34 cellular contexts compared by ENCODE assay signal in genomic region chr21:18663663-18664062, GRCh38.
DNase-seq lines count a peak whose midpoint lies in the region; ATAC-seq and TF ChIP-seq lines count a peak whose summit lies in the region.
"Had no signal": no experiment of that assay in that cellular context is flagged by ENCODE, and none has a peak within 500 bp of the region (broad histone marks: within the 10 kb centered on the region; RNA-seq: fewer than 3 reads in every experiment).

No MANE protein-coding gene starts in this region.

- WGBS in heart right ventricle, 2 donors: 73 to 80% methylated on average over 3 of the region's 3 CpGs
- WGBS in trophoblast cell (ENCODE audit: extremely low coverage, insufficient coverage, insufficient read length): no CpG with 5 or more reads among the region's 3 CpGs

- DNase-seq in Right ventricle myocardium inferior (ENCODE audit: missing footprints) (peak; percentile 49), heart right ventricle (no peak), Caco-2 (no peak), mesenteric fat pad (ENCODE audit: low spot score) (peak; percentile 60), trophoblast cell (no peak), amniotic stem cell (lab: John Stamatoyannopoulos, UW) (no peak), brain microvascular endothelial cell (no peak)
- DNase-seq: 8988T; ACHN; AML-193; BE2C; C1 segment of cervical spinal cord; Calu3; CD4-positive, alpha-beta memory T cell; CD4-positive, alpha-beta T cell; CD4-positive, CD25-positive, alpha-beta regulatory T cell; CD8-positive, alpha-beta memory T cell; CD8-positive, alpha-beta T cell; COR-L47; DMS 273 treated with DMSO at 0.1 percent for 48 hours; DMS153; DMS53; DMS79; DMS79 treated with DMSO at 0.1 percent for 48 hours; DND-41; EL had no signal

- intact Hi-C loops in Right ventricle myocardium inferior (cut with DNase I) (no loop called here), heart right ventricle (cut with DNase I) (no loop called here), Caco-2 (cut with micrococcal nuclease; ENCODE audit: unreplicated experiment) (no loop called here)

- H3K27me3 Mint-ChIP-seq in Caco-2 (ENCODE audit: insufficient read depth, unreplicated experiment): no peaks in the 10 kb centered on the region
- H3K27me3 Mint-ChIP-seq: B cell; CD4-positive, alpha-beta memory T cell; CD4-positive, alpha-beta T cell; CD4-positive, CD25-positive, alpha-beta regulatory T cell; CD8-positive, alpha-beta memory T cell had no signal

- H2BK12ac ChIP-seq in trophoblast cell (ENCODE audit: low read length): no peak overlapping the region

- H3K27me3 ChIP-seq in heart right ventricle (no peaks in the 10 kb centered on the region), Caco-2 (replicated peaks; ENCODE audit: control insufficient read depth, insufficient read depth, low read length) (no peaks in the 10 kb centered on the region), trophoblast cell (ENCODE audit: insufficient read depth, low read length) (no peaks in the 10 kb centered on the region), brain microvascular endothelial cell (replicated peaks) (no peaks in the 10 kb centered on the region)
- H3K27me3 ChIP-seq: BE2C; BLaER1; BLaER1 treated with 17β-estradiol and CSF1 and Interleukin-3, amounts not matched to agents 10 nM and 100 nM had no signal

- no peaks in the 10 kb centered on the region for H3K79me2 ChIP-seq in trophoblast cell (ENCODE audit: control insufficient read depth, insufficient read depth, low read length, poor library complexity)

- H3K23ac ChIP-seq in trophoblast cell (ENCODE audit: low read length): no peak overlapping the region

- H3K4me3 ChIP-seq in heart right ventricle: no peak overlapping the region
- H3K4me3 ChIP-seq in Caco-2 (ENCODE audit: low read depth, low read length): no peak overlapping the region
- no peak overlapping the region for H3K4me3 ChIP-seq in trophoblast cell (ENCODE audit: low read depth, low read length)
- no peak overlapping the region for H3K4me3 ChIP-seq in brain microvascular endothelial cell (ENCODE audit: low read depth, low read length)
- H3K4me3 ChIP-seq: A549; BLaER1; BLaER1 treated with 17β-estradiol and CSF1 and Interleukin-3, amounts not matched to agents 10 nM and 100 nM had no signal

- H2BK120ac ChIP-seq in trophoblast cell (ENCODE audit: insufficient read depth, low read length, poor library complexity): no peak overlapping the region

- H3K36me3 Mint-ChIP-seq in Caco-2 (ENCODE audit: insufficient read depth, unreplicated experiment): no peaks in the 10 kb centered on the region
- H3K36me3 Mint-ChIP-seq: CD14-positive monocyte; CD4-positive, alpha-beta memory T cell; CD4-positive, CD25-positive, alpha-beta regulatory T cell; CD8-positive, alpha-beta memory T cell; CD8-positive, alpha-beta T cell had no signal

- no peak overlapping the region for H3K14ac ChIP-seq in trophoblast cell (ENCODE audit: low read length)

- H3K36me3 ChIP-seq in heart right ventricle (no peaks in the 10 kb centered on the region), Caco-2 (ENCODE audit: control insufficient read depth, insufficient read depth, low read length) (no peaks in the 10 kb centered on the region), trophoblast cell (ENCODE audit: control insufficient read depth in 1 of 2, insufficient read depth in 2 of 2, low read length in 2 of 2) (no peaks in the 10 kb centered on the region), brain microvascular endothelial cell (replicated peaks) (no peaks in the 10 kb centered on the region)
- H3K36me3 ChIP-seq: BE2C; BLaER1; BLaER1 treated with 17β-estradiol and CSF1 and Interleukin-3, amounts not matched to agents 10 nM and 100 nM had no signal

- peaks cover 15% of the 10 kb centered on the region for H3K9me3 Mint-ChIP-seq in Caco-2 (ENCODE audit: unreplicated experiment)

- H3K4me1 ChIP-seq in heart right ventricle (no peaks in the 10 kb centered on the region), Caco-2 (peaks cover 32% of the 10 kb centered on the region), trophoblast cell (ENCODE audit: control insufficient read depth in 1 of 2, insufficient read depth in 2 of 2, low read length in 2 of 2) (no peaks in the 10 kb centered on the region)
- H3K4me1 ChIP-seq: A549; BLaER1; BLaER1 treated with 17β-estradiol and CSF1 and Interleukin-3, amounts not matched to agents 10 nM and 100 nM had no signal

- no peak overlapping the region for H4K12ac ChIP-seq in trophoblast cell (ENCODE audit: low read depth, low read length)

- in situ Hi-C loops in brain microvascular endothelial cell (cut with HindIII; ENCODE audit: low pct_ligation_motif_present, low sequenced_read_pairs): no loop called here

- no peak for TF ChIP-seq CTCF in heart right ventricle (IDR thresholded peaks at IDR 0.05)
- no peak for TF ChIP-seq CTCF in Caco-2 (IDR thresholded peaks at IDR 0.05; ENCODE audit: insufficient read depth in 1 of 2, low read depth in 1 of 2, low read length in 1 of 2, severe bottlenecking in 1 of 2, unreplicated experiment in 1 of 2)
- TF ChIP-seq CTCF in brain microvascular endothelial cell (IDR thresholded peaks at IDR 0.05; ENCODE audit: low read depth, low read length, missing control alignments): no peak

- no peak overlapping the region for H3K4me3 Mint-ChIP-seq in Caco-2 (ENCODE audit: unreplicated experiment)
- H3K4me3 Mint-ChIP-seq: B cell; CD14-positive monocyte; CD4-positive, alpha-beta memory T cell; CD4-positive, alpha-beta T cell; CD8-positive, alpha-beta memory T cell; CD8-positive, alpha-beta T cell had no signal

- H3K27ac ChIP-seq in heart right ventricle (no peak overlapping the region), trophoblast cell (ENCODE audit: low read depth, low read length) (no peak overlapping the region), brain microvascular endothelial cell (no peak overlapping the region)
- H3K27ac ChIP-seq: 22Rv1; A549; BLaER1; BLaER1 treated with 17β-estradiol and CSF1 and Interleukin-3, amounts not matched to agents 10 nM and 100 nM; C4-2B had no signal

- H2AK5ac ChIP-seq in trophoblast cell (ENCODE audit: low read length): no peak overlapping the region

- H3K79me1 ChIP-seq in trophoblast cell (ENCODE audit: low read length): no peaks in the 10 kb centered on the region

- peak overlapping the region; percentile 66 for H3K9ac ChIP-seq in trophoblast cell (ENCODE audit: low read length)
- H3K9ac ChIP-seq: BLaER1; BLaER1 treated with 17β-estradiol and CSF1 and Interleukin-3, amounts not matched to agents 10 nM and 100 nM had no signal

- H3K18ac ChIP-seq in trophoblast cell (ENCODE audit: low read length): no peak overlapping the region

- POLR2A ChIA-PET in Caco-2 (lab: Charles Lee): no interaction called here

- peaks cover 0 to 19% (median 0%) of the 10 kb centered on the region in 11 donors for H3K9me3 ChIP-seq in heart right ventricle
- H3K9me3 ChIP-seq in Caco-2: no peaks in the 10 kb centered on the region
- H3K9me3 ChIP-seq in trophoblast cell (ENCODE audit: insufficient read depth, low read depth, low read length): no peaks in the 10 kb centered on the region
- H3K9me3 ChIP-seq: A549; BE2C; BLaER1; BLaER1 treated with 17β-estradiol and CSF1 and Interleukin-3, amounts not matched to agents 10 nM and 100 nM had no signal

- no peak overlapping the region for H2BK5ac ChIP-seq in trophoblast cell (ENCODE audit: low read depth, low read length, poor library complexity)

- H4K91ac ChIP-seq in trophoblast cell (ENCODE audit: low read depth, low read length): no peak overlapping the region

- no peak overlapping the region for H3K4ac ChIP-seq in trophoblast cell (ENCODE audit: low read depth, low read length)

- no peak overlapping the region for H2AFZ ChIP-seq in trophoblast cell (ENCODE audit: insufficient read depth, low read length, poor library complexity)

- CTCF ChIA-PET in Caco-2 (lab: Charles Lee): no interaction called here

- H4K8ac ChIP-seq in trophoblast cell (ENCODE audit: low read depth, low read length): no peak overlapping the region

- no TSS peak for BruUV-seq in Caco-2 (replicated peaks; lab: Mats Ljungman, UMichigan)

- H3K4me2 ChIP-seq in trophoblast cell (ENCODE audit: low read length): no peak overlapping the region
- H3K4me2 ChIP-seq: A549; BLaER1; BLaER1 treated with 17β-estradiol and CSF1 and Interleukin-3, amounts not matched to agents 10 nM and 100 nM had no signal

- ATAC-seq in Right ventricle myocardium inferior (no peak), heart right ventricle (no peak), HG03342 (IDR thresholded peaks at IDR 0.05; ENCODE audit: unreplicated experiment) (no peak)
- ATAC-seq: A549; CD8-positive, alpha-beta T cell had no signal

- peak overlapping the region; percentile 57 for H3K27ac Mint-ChIP-seq in Caco-2 (ENCODE audit: unreplicated experiment)
- H3K27ac Mint-ChIP-seq: B cell; CD14-positive monocyte; CD4-positive, alpha-beta memory T cell; CD4-positive, alpha-beta T cell; CD4-positive, CD25-positive, alpha-beta regulatory T cell; CD8-positive, alpha-beta memory T cell; CD8-positive, alpha-beta T cell had no signal

- peaks cover 17% of the 10 kb centered on the region for H3K4me1 Mint-ChIP-seq in Caco-2 (ENCODE audit: low read depth, unreplicated experiment)
- H3K4me1 Mint-ChIP-seq: B cell; CD14-positive monocyte; CD4-positive, alpha-beta memory T cell; CD4-positive, CD25-positive, alpha-beta regulatory T cell; CD8-positive, alpha-beta memory T cell had no signal

Comparison
In these comparisons a context has a peak if more than half of its experiments do, and no peak if none do; other contexts are left out.
1. DNase-seq: peak in Right ventricle myocardium inferior (single experiment) and mesenteric fat pad (single experiment); none in heart right ventricle (0 of 2), Caco-2 (0 of 2), trophoblast cell (0 of 2), amniotic stem cell (single experiment) and brain microvascular endothelial cell (single experiment).